23 cellular contexts compared by ENCODE assay signal in the genomic region with DNA sequence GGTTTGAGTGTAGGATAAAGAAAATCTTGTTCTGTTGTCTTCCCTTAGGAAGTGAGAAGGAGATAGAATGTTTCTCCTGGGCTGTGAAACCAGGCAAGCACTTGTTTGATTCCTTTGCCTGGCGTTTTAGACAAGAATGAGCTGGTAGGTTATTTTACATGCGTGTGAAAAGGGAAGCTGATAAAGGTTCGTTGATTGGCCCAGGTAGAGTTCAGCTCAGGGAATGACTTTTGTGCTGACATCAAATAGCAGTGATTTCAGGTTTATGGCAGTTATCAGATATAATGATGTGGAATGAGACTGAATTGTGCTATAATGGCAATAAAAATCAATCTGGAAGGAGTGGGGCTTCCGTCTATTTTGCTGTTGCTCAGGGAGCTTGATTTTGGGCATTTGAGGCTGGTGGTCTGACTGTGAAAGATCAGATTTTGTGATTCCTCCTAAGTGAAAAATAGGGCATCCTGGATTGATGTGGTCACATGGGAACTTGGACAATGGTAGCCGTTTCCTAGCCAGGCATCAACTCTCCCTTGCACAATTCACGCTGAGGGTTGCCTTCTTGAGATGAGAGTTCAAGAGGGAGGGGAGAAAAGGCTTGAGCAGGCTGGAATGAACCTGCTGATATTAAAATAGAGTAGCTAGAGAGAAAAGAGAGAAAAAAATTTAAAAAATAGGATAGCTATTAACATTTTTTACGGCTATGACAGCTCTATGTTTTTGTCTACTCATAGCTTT.
"Had no signal": no experiment of that assay in that cellular context is flagged by ENCODE, and none has a peak within 500 bp of the region (broad histone marks: within the 10 kb centered on the region; RNA-seq: fewer than 3 reads in every experiment).

No MANE protein-coding gene starts in this region.

- H3K4me1 ChIP-seq: heart right ventricle, left ventricle myocardium inferior, parathyroid adenoma, right atrium auricular region, right lobe of liver, spleen, suprapubic skin, tibial nerve, upper lobe of left lung, vagina had no signal

- H3K4me3 ChIP-seq: heart right ventricle, hepatocyte, left ventricle myocardium inferior, lung, neural progenitor cell, right atrium auricular region, right lobe of liver, skin epidermis, spleen, suprapubic skin, tibial nerve, upper lobe of left lung, vagina had no signal

- H3K36me3 ChIP-seq: heart right ventricle, left ventricle myocardium inferior, neural progenitor cell, neutrophil, right atrium auricular region, right lobe of liver, spleen, suprapubic skin, tibial nerve, upper lobe of left lung, vagina had no signal

- H3K9ac ChIP-seq: neural progenitor cell, parathyroid adenoma had no signal

- H3K79me2 ChIP-seq: hepatocyte, parathyroid adenoma had no signal

- ATAC-seq: heart right ventricle; left cardiac atrium; naive thymus-derived CD8-positive, alpha-beta T cell; right lobe of liver; stimulated activated effector memory CD8-positive, alpha-beta T cell treated with anti-CD3 and anti-CD28 coated beads, Interleukin-12 subunit alpha, Interleukin-12 subunit beta, amount 100 ng/mL, for 72 hours had no signal

- H3K9me3 ChIP-seq: heart right ventricle, left ventricle myocardium inferior, neutrophil, right atrium auricular region, right lobe of liver, spleen, tibial nerve, upper lobe of left lung, vagina had no signal

- DNase-seq: heart right ventricle; islet precursor cell; left cardiac atrium; left ventricle myocardium inferior; mesendoderm; naive thymus-derived CD8-positive, alpha-beta T cell; occipital lobe; right lobe of liver; spleen; stimulated activated CD4-positive, alpha-beta T cell treated with anti-CD3 and anti-CD28 coated beads, Interleukin-4, amount 100 ng/mL, for 24 hours; stimulated activated naive CD4-positive, alpha-beta T cell; upper lobe of left lung had no signal

- H2AFZ ChIP-seq: hepatocyte, neural progenitor cell, parathyroid adenoma had no signal

- H3K27ac ChIP-seq: heart right ventricle, hepatocyte, left ventricle myocardium inferior, neural progenitor cell, neutrophil, parathyroid adenoma, right atrium auricular region, right lobe of liver, skin epidermis, spleen, suprapubic skin, tibial nerve, upper lobe of left lung, vagina had no signal

- H3K4me2 ChIP-seq: hepatocyte, neural progenitor cell had no signal

- H3K27me3 ChIP-seq: hepatocyte, neural progenitor cell, neutrophil, right atrium auricular region, right lobe of liver, suprapubic skin, tibial nerve, upper lobe of left lung, vagina had no signal
